Comparison of ENCODE assay signal across 29 cellular contexts in genomic region chr11:75570559-75571139, GRCh38. TPM values are rescaled to one million over a fixed set of nuclear protein-coding genes. Genes with fewer than 3 reads are reported as not detected.
DNase-seq lines count a peak whose midpoint lies in the region; ATAC-seq and TF ChIP-seq lines count a peak whose summit lies in the region.
"Had no signal": no experiment of that assay in that cellular context is flagged by ENCODE, and none has a peak within 500 bp of the region (broad histone marks: within the 10 kb centered on the region; RNA-seq: fewer than 3 reads in every experiment).

No MANE protein-coding gene starts in this region.

- ATAC-seq in heart right ventricle (no peak), left lung (peak; percentile 35), psoas muscle (no peak)
- ATAC-seq: PC-3, SK-N-SH treated with all-trans-retinoic acid at 6 μM for 48 hours had no signal

- H3K4me3 ChIP-seq in heart right ventricle (no peak overlapping the region), ascending aorta (no peak overlapping the region), left lung (no peak overlapping the region), subcutaneous abdominal adipose tissue (ENCODE audit: low read depth in 1 of 5, low read length in 5 of 5) (no peak overlapping the region), psoas muscle (no peak overlapping the region)
- H3K4me3 ChIP-seq: adrenal gland, ovary, stomach, tibial artery had no signal

- H3K36me3 ChIP-seq in heart right ventricle (peaks cover 10 to 90% (median 73%) of the 10 kb centered on the region in 9 donors), ascending aorta (peaks cover 81 to 82% of the 10 kb centered on the region in 2 donors), left lung (peaks cover 0 to 89% of the 10 kb centered on the region in 2 donors), subcutaneous abdominal adipose tissue (ENCODE audit: control insufficient read depth in 5 of 5, insufficient read depth in 5 of 5, low read length in 5 of 5) (peaks cover 7 to 90% (median 81%) of the 10 kb centered on the region in 5 donors), psoas muscle (ENCODE audit: insufficient read depth in 1 of 2, low read depth in 1 of 2) (peaks cover 16 to 83% of the 10 kb centered on the region in 2 donors)
- H3K36me3 ChIP-seq: ovary had no signal

- intact Hi-C loops in heart right ventricle (cut with DNase I) (no loop called here), cardiac septum (cut with DNase I) (no loop called here), ascending aorta (cut with DNase I) (no loop called here), left lung (cut with DNase I) (no loop called here), psoas muscle (cut with DNase I) (no loop called here)

- H3K9ac ChIP-seq in subcutaneous abdominal adipose tissue (ENCODE audit: low read length in 5 of 5), result peak overlapping the region in 2 of 5 donors; percentile 25

- no peak for TF ChIP-seq CTCF in heart right ventricle (IDR thresholded peaks at IDR 0.05)
- no peak for TF ChIP-seq CTCF in ascending aorta (IDR thresholded peaks at IDR 0.05)
- TF ChIP-seq CTCF in left lung (IDR thresholded peaks at IDR 0.05), result no peak
- TF ChIP-seq CTCF in psoas muscle (IDR thresholded peaks at IDR 0.05), result no peak

- H3K27ac ChIP-seq in heart right ventricle, result peak overlapping the region in 6 of 10 donors; percentile 10 to 41 (median 30)
- H3K27ac ChIP-seq in ascending aorta, result peak overlapping the region; percentile 17 to 57
- peak overlapping the region; percentile 13 to 23 for H3K27ac ChIP-seq in left lung
- H3K27ac ChIP-seq in subcutaneous abdominal adipose tissue (ENCODE audit: low read depth, low read length), result peak overlapping the region; percentile 25
- no peak overlapping the region for H3K27ac ChIP-seq in psoas muscle
- H3K27ac ChIP-seq: brain microvascular endothelial cell, epithelial cell of prostate, ovary had no signal

- WGBS in heart right ventricle, 2 donors, result 54 to 60% methylated on average over 9 of the region's 9 CpGs
- WGBS in psoas muscle, 3 donors, result 60 to 69% (median 67%) methylated on average over 9 of the region's 9 CpGs

- H3K4me1 ChIP-seq in heart right ventricle, result peaks cover 15 to 72% (median 52%) of the 10 kb centered on the region in 9 donors
- peaks cover 3 to 34% of the 10 kb centered on the region in 2 donors for H3K4me1 ChIP-seq in ascending aorta
- H3K4me1 ChIP-seq in left lung, result peaks cover 9 to 56% of the 10 kb centered on the region in 2 donors
- H3K4me1 ChIP-seq in subcutaneous abdominal adipose tissue (ENCODE audit: control insufficient read depth in 5 of 5, insufficient read depth in 5 of 5, low read length in 5 of 5), result peaks cover 11 to 70% (median 54%) of the 10 kb centered on the region in 5 donors
- peaks cover 15% of the 10 kb centered on the region for H3K4me1 ChIP-seq in psoas muscle

- no peaks in the 10 kb centered on the region for H3K9me3 ChIP-seq in heart right ventricle
- H3K9me3 ChIP-seq in ascending aorta, result no peaks in the 10 kb centered on the region
- no peaks in the 10 kb centered on the region for H3K9me3 ChIP-seq in left lung
- H3K9me3 ChIP-seq in subcutaneous abdominal adipose tissue (ENCODE audit: control insufficient read depth in 5 of 5, low read length in 5 of 5), result no peaks in the 10 kb centered on the region
- no peaks in the 10 kb centered on the region for H3K9me3 ChIP-seq in psoas muscle
- H3K9me3 ChIP-seq: adrenal gland, ovary, stomach, tibial artery had no signal

- H3K27me3 ChIP-seq in heart right ventricle, result no peaks in the 10 kb centered on the region
- no peaks in the 10 kb centered on the region for H3K27me3 ChIP-seq in ascending aorta
- no peaks in the 10 kb centered on the region for H3K27me3 ChIP-seq in left lung
- H3K27me3 ChIP-seq in subcutaneous abdominal adipose tissue (ENCODE audit: control insufficient read depth in 5 of 5, insufficient read depth in 4 of 5, low read length in 5 of 5), result no peaks in the 10 kb centered on the region
- H3K27me3 ChIP-seq in psoas muscle (ENCODE audit: insufficient read depth in 3 of 3, low read length in 2 of 3), result no peaks in the 10 kb centered on the region
- H3K27me3 ChIP-seq: adrenal gland, brain microvascular endothelial cell, ovary, stomach, tibial artery had no signal

- DNase-seq in heart right ventricle, result no peak
- DNase-seq in cardiac septum (ENCODE audit: low spot score), result no peak
- no peak for DNase-seq in ascending aorta (ENCODE audit: low spot score in 2 of 2)
- DNase-seq in left lung, result peak in 1 of 2 donors; percentile 49
- DNase-seq in NCI-H2227 (lab: John Stamatoyannopoulos, UW; ENCODE audit: unreplicated experiment), result no peak
- DNase-seq in psoas muscle, result no peak
- no peak for DNase-seq in NCI-H748 (lab: John Stamatoyannopoulos, UW; ENCODE audit: unreplicated experiment)
- DNase-seq: activated CD4-positive, alpha-beta T cell treated with anti-CD3 and anti-CD28 coated beads, Interleukin-2, amount 50 U/mL, for 48 hours; activated CD4-positive, CD25-positive, alpha-beta regulatory T cell treated with anti-CD3 and anti-CD28 coated beads, Interleukin-2, amount 50 U/mL, for 72 hours; activated naive CD4-positive, alpha-beta T cell treated with Interleukin-2 at 50 U/mL for 16 hours; brain microvascular endothelial cell; CD4-positive, alpha-beta memory T cell; effector CD4-positive, alpha-beta T cell; HCEC 1CT; head of caudate nucleus; IMR-90; kidney; mammary epithelial cell; NCI-H1092; NCI-H1930; NCI-H524 treated with DMSO at 0.1 percent for 48 hours; ovary; PC-3; stomach; tibial artery had no signal

RNA-seq across cellular contexts. Expression of gene SERPINH1, which starts 8.6 kb away (rescaled TPM):
- 100 to 1,000 TPM in 1 of 10 donors, 10 to 100 TPM in 9; 31.8 to 130 (median 53.2) TPM for total RNA-seq in heart right ventricle
- polyA plus RNA-seq in heart right ventricle, result 100 to 1,000 TPM in 1 of 2 donors, 10 to 100 TPM in 1; 43.4 to 218 TPM
- 133 TPM for total RNA-seq in cardiac septum
- 1,290 TPM for total RNA-seq in ascending aorta
- 100 to 1,000 TPM; 358 to 516 TPM for total RNA-seq in left lung
- total RNA-seq in psoas muscle, result 10 to 100 TPM; 27.7 to 43.3 (median 31.3) TPM
- 10 to 100 TPM; 11.6 to 29.8 (median 15.6) TPM for polyA plus RNA-seq in psoas muscle

RNA-seq across cellular contexts. Expression of gene GDPD5, which starts 44.9 kb away (rescaled TPM):
- 1 to 10 TPM; 3.3 to 8.0 (median 4.1) TPM for total RNA-seq in heart right ventricle
- 10 to 100 TPM in 1 of 2 donors, 1 to 10 TPM in 1; 3.6 to 10.3 TPM for polyA plus RNA-seq in heart right ventricle
- 6.9 TPM for total RNA-seq in cardiac septum
- total RNA-seq in ascending aorta, result 64.6 TPM
- 10 to 100 TPM; 10.5 to 15.5 TPM for total RNA-seq in left lung
- 10 to 100 TPM; 10.3 to 16.5 (median 12.7) TPM for total RNA-seq in psoas muscle
- polyA plus RNA-seq in psoas muscle, result 10 to 100 TPM in 1 of 3 donors, 1 to 10 TPM in 2; 2.7 to 13.1 (median 6.4) TPM
